8 cellular contexts compared by ENCODE assay signal in the genomic region with DNA sequence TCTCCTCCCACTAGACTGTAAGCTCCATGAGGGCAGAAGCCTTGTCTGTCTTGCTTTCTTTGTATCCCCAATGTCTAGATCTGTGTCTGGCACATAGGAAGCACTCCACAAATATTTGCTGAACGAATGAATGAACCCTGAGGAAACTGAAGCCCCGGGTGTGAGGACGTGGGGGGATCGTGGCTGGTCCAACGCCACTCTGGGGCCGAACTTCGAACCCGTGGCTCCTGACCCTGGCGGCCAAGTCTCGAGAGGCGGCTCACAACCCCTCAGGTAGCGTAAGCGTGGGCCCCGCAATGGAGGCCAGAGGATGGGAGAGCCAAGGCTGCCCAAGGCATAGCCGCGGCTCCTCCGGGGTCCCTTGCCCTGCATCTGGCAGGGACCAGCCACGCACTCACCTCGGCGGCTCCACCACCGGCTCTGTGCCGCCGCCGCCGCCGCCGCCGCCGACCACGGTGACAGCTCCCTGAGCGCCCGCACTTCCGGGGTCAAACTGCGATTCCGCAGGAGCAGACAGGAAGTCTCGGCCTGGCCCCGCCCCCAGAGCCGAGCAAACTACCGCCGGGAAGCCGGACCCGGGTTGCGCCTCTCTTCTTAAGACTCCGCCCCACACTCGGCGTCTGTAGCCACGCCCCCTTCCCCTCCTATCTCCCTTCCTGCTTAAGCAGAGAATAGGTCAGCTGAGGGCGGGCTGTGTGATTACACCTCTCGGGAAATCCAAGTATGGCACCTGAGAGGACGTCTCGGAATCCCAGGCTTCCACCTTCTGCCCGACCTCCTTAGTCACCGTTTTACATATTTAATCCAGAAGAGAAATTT. TPM values are rescaled to one million over a fixed set of nuclear protein-coding genes. Genes with fewer than 3 reads are reported as not detected.
DNase-seq lines count a peak whose midpoint lies in the region; ATAC-seq, FAIRE-seq and TF ChIP-seq lines count a peak whose summit lies in the region.

A gene with protein sequence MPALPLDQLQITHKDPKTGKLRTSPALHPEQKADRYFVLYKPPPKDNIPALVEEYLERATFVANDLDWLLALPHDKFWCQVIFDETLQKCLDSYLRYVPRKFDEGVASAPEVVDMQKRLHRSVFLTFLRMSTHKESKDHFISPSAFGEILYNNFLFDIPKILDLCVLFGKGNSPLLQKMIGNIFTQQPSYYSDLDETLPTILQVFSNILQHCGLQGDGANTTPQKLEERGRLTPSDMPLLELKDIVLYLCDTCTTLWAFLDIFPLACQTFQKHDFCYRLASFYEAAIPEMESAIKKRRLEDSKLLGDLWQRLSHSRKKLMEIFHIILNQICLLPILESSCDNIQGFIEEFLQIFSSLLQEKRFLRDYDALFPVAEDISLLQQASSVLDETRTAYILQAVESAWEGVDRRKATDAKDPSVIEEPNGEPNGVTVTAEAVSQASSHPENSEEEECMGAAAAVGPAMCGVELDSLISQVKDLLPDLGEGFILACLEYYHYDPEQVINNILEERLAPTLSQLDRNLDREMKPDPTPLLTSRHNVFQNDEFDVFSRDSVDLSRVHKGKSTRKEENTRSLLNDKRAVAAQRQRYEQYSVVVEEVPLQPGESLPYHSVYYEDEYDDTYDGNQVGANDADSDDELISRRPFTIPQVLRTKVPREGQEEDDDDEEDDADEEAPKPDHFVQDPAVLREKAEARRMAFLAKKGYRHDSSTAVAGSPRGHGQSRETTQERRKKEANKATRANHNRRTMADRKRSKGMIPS (minus strand): TSS at position 495 of the 819 bp plus-strand sequence. CDS start 5,949 bp downstream, outside the sequence.

- H3K9me3 Mint-ChIP-seq in activated CD4-positive, alpha-beta T cell treated with anti-CD3 and anti-CD28 coated beads for 36 hours (ENCODE audit: low read depth), result no peaks in the 10 kb centered on the region

- H3K4me1 ChIP-seq in kidney (ENCODE audit: control insufficient read depth in 1 of 2, insufficient read depth in 1 of 2, low read depth in 1 of 2, low read length in 2 of 2), result peaks cover 0 to 6% of the 10 kb centered on the region in 2 donors

- peak within 1 kb of the TSS; percentile 63 to 74 for H3K27ac ChIP-seq in kidney (ENCODE audit: low read depth in 2 of 2, low read length in 2 of 2)

- FAIRE-seq in kidney (lab: Jason Lieb, UNC), result peak; percentile 89

- POLR2A ChIA-PET in activated CD4-positive, alpha-beta T cell treated with anti-CD3 and anti-CD28 coated beads for 36 hours (lab: Charles Lee), result interaction anchor here (0.6 kb wide), 1 partner anchor 489 kb away, joined by 3 read pairs; the partner anchor contains the start of gene TBC1D10A

- H3K4me3 ChIP-seq in choroid plexus epithelial cell (ENCODE audit: low read depth, low read length) (peak within 1 kb of the TSS; percentile 92), kidney (ENCODE audit: low read length in 2 of 2) (peak within 1 kb of the TSS; percentile 91 to 98)

- peaks cover 36% of the 10 kb centered on the region for H3K4me1 Mint-ChIP-seq in activated CD4-positive, alpha-beta T cell treated with anti-CD3 and anti-CD28 coated beads for 36 hours

- DNase-seq in AML-193 (lab: John Stamatoyannopoulos, UW) (peak; percentile 95 to 96), NCI-H510A treated with DMSO at 0.1 percent for 48 hours (lab: John Stamatoyannopoulos, UW) (peak; percentile 88), choroid plexus epithelial cell (ENCODE audit: low read depth) (peak; percentile 96), kidney (peak; percentile 100)
- peak; percentile 100 for DNase-seq in activated CD4-positive, alpha-beta T cell treated with anti-CD3 and anti-CD28 coated beads for 36 hours
- DNase-seq in stimulated activated CD4-positive, alpha-beta T cell treated with anti-CD3 and anti-CD28 coated beads, Interleukin-15, amount 100 ng/mL, for 24 hours, result peak; percentile 100

- peak within 1 kb of the TSS; percentile 74 to 93 for H3K9ac ChIP-seq in kidney (ENCODE audit: low read length in 2 of 2)

- peak; percentile 95 for ATAC-seq in HG03439 (IDR thresholded peaks at IDR 0.05; ENCODE audit: unreplicated experiment)
- peak; percentile 99 for ATAC-seq in activated CD4-positive, alpha-beta T cell treated with anti-CD3 and anti-CD28 coated beads for 36 hours

- peaks cover 12% of the 10 kb centered on the region for H3K36me3 Mint-ChIP-seq in activated CD4-positive, alpha-beta T cell treated with anti-CD3 and anti-CD28 coated beads for 36 hours (ENCODE audit: low read depth)

- no peaks in the 10 kb centered on the region for H3K27me3 Mint-ChIP-seq in activated CD4-positive, alpha-beta T cell treated with anti-CD3 and anti-CD28 coated beads for 36 hours

- peak within 1 kb of the TSS; percentile 99 for H3K4me3 Mint-ChIP-seq in activated CD4-positive, alpha-beta T cell treated with anti-CD3 and anti-CD28 coated beads for 36 hours

- H3K36me3 ChIP-seq in kidney (ENCODE audit: control insufficient read depth in 1 of 2, insufficient read depth in 2 of 2, low read length in 2 of 2), result peaks cover 3 to 9% of the 10 kb centered on the region in 2 donors

- TF ChIP-seq POLR2A in GM19193 (IDR thresholded peaks at IDR 0.05; ENCODE audit: extremely low read depth, insufficient read depth, insufficient read length), result peak; percentile 81

- intact Hi-C loops in activated CD4-positive, alpha-beta T cell treated with anti-CD3 and anti-CD28 coated beads for 36 hours (cut with DNase I, micrococcal nuclease), result loop anchor here (1.0 to 10.0 kb wide), 13 partner anchors 17 to 753 kb away; partner anchors contain the start of genes MTMR3 (in 2 of the 2), NF2 (in 2 of the 2), UQCR10 (in 2 of the 2) and ZMAT5 (in 2 of the 2)
- intact Hi-C loops in kidney (cut with DNase I), result no loop called here

- CTCF ChIA-PET in activated CD4-positive, alpha-beta T cell treated with anti-CD3 and anti-CD28 coated beads for 36 hours (lab: Charles Lee), result interaction anchor here (0.6 to 1.3 kb wide), 7 partner anchors 8 to 270 kb away, joined by 3 to 7 read pairs (median 4); no protein-coding TSS in a partner anchor

- H3K9me3 ChIP-seq in kidney (ENCODE audit: control insufficient read depth in 1 of 2, low read length in 2 of 2), result no peaks in the 10 kb centered on the region

- peak within 1 kb of the TSS; percentile 97 for H3K27ac Mint-ChIP-seq in activated CD4-positive, alpha-beta T cell treated with anti-CD3 and anti-CD28 coated beads for 36 hours

- TF ChIP-seq CTCF in choroid plexus epithelial cell (conservative IDR thresholded peaks at IDR 0.05; ENCODE audit: low read depth, low read length), result no peak
- no peak for TF ChIP-seq CTCF in kidney (IDR thresholded peaks at IDR 0.05; ENCODE audit: borderline replicate concordance, extremely low read depth, insufficient read depth)

RNA-seq across cellular contexts. Expression of the gene that starts here (rescaled TPM):
- 10 to 100 TPM; 56.0 to 69.9 TPM for total RNA-seq in activated CD4-positive, alpha-beta T cell treated with anti-CD3 and anti-CD28 coated beads for 36 hours
- total RNA-seq in kidney, result 51.3 TPM
- polyA plus RNA-seq in kidney (ENCODE audit: insufficient read depth, low read depth, low replicate concordance), result 41.9 TPM

Comparison
In these comparisons a context has a peak if more than half of its experiments do, and no peak if none do; other contexts are left out.
1. Peak in every context shown above with its lines: DNase-seq, ATAC-seq, H3K4me3 ChIP-seq and H3K27ac ChIP-seq.